Comparison of ENCODE assay signal across 22 cellular contexts in genomic region chr4:145827885-145828284, GRCh38.
A peak's percentile ranks its signal among the peaks of the same experiment; 100 is the strongest.
DNase-seq lines count a peak whose midpoint lies in the region; ATAC-seq and TF ChIP-seq lines count a peak whose summit lies in the region.
"Had no signal": no experiment of that assay in that cellular context is flagged by ENCODE, and none has a peak within 500 bp of the region (broad histone marks: within the 10 kb centered on the region; RNA-seq: fewer than 3 reads in every experiment).

No MANE protein-coding gene starts in this region.

- H3K4me1 ChIP-seq in right atrium auricular region (no peaks in the 10 kb centered on the region), endodermal cell (ENCODE audit: control insufficient read depth, insufficient read depth, low read length) (no peaks in the 10 kb centered on the region)

- intact Hi-C loops in left cardiac atrium (cut with DNase I) = no loop called here

- no peak overlapping the region for H3K9ac ChIP-seq in endodermal cell (ENCODE audit: extremely low read depth, low read length, poor library complexity, severe bottlenecking)
- H3K9ac ChIP-seq: GM23248 had no signal

- H3K36me3 Mint-ChIP-seq in activated CD4-positive, alpha-beta memory T cell treated with anti-CD3 and anti-CD28 coated beads, Interleukin-2, amount 10 ng/mL, durations not matched to agents 7 days and 5 days (ENCODE audit: low read depth) = peaks cover 17% of the 10 kb centered on the region
- H3K36me3 Mint-ChIP-seq in glutamatergic neuron (ENCODE audit: unreplicated experiment) (peaks cover 29% of the 10 kb centered on the region), endodermal cell (ENCODE audit: low read depth) (peaks cover 40% of the 10 kb centered on the region)

- H3K36me3 ChIP-seq in right atrium auricular region = no peaks in the 10 kb centered on the region
- H3K36me3 ChIP-seq in endodermal cell (ENCODE audit: control insufficient read depth, insufficient read depth, low read length) = peaks cover 55% of the 10 kb centered on the region

- no peak for TF ChIP-seq CTCF in right atrium auricular region (IDR thresholded peaks at IDR 0.05)
- no peak for TF ChIP-seq CTCF in glutamatergic neuron (IDR thresholded peaks at IDR 0.05; ENCODE audit: partially characterized antibody, unreplicated experiment)
- TF ChIP-seq CTCF in endodermal cell (conservative IDR thresholded peaks at IDR 0.05) = no peak

- H3K4me3 ChIP-seq in right atrium auricular region (no peak overlapping the region), endodermal cell (ENCODE audit: low read length) (no peak overlapping the region)
- H3K4me3 ChIP-seq: GM23248, left ventricle myocardium inferior, PC-9, spleen had no signal

- CTCF ChIA-PET in activated CD4-positive, alpha-beta memory T cell treated with anti-CD3 and anti-CD28 coated beads, Interleukin-2, amount 10 ng/mL, durations not matched to agents 7 days and 5 days (lab: Charles Lee) = no interaction called here

- POLR2A ChIA-PET in activated CD4-positive, alpha-beta memory T cell treated with anti-CD3 and anti-CD28 coated beads, Interleukin-2, amount 10 ng/mL, durations not matched to agents 7 days and 5 days (lab: Charles Lee) = no interaction called here

- no peak overlapping the region for H3K4me3 Mint-ChIP-seq in activated CD4-positive, alpha-beta memory T cell treated with anti-CD3 and anti-CD28 coated beads, Interleukin-2, amount 10 ng/mL, durations not matched to agents 7 days and 5 days
- H3K4me3 Mint-ChIP-seq in glutamatergic neuron (ENCODE audit: unreplicated experiment) (no peak overlapping the region), endodermal cell (no peak overlapping the region)

- H3K27me3 Mint-ChIP-seq in activated CD4-positive, alpha-beta memory T cell treated with anti-CD3 and anti-CD28 coated beads, Interleukin-2, amount 10 ng/mL, durations not matched to agents 7 days and 5 days = no peaks in the 10 kb centered on the region
- H3K27me3 Mint-ChIP-seq in glutamatergic neuron (ENCODE audit: unreplicated experiment) = peaks cover 6% of the 10 kb centered on the region
- H3K27me3 Mint-ChIP-seq in endodermal cell (ENCODE audit: insufficient read depth) = no peaks in the 10 kb centered on the region
- H3K27me3 Mint-ChIP-seq: naive thymus-derived CD4-positive, alpha-beta T cell had no signal

- peak overlapping the region; percentile 62 for H3K27ac Mint-ChIP-seq in activated CD4-positive, alpha-beta memory T cell treated with anti-CD3 and anti-CD28 coated beads, Interleukin-2, amount 10 ng/mL, durations not matched to agents 7 days and 5 days
- peak overlapping the region; percentile 57 for H3K27ac Mint-ChIP-seq in glutamatergic neuron (ENCODE audit: unreplicated experiment)
- no peak overlapping the region for H3K27ac Mint-ChIP-seq in endodermal cell

- WGBS in endodermal cell (ENCODE audit: insufficient coverage in 1 of 2, insufficient read length in 1 of 2), 2 experiments = 85 to 87% methylated on average over 9 to 11 of the region's 11 CpGs

- peaks cover 42% of the 10 kb centered on the region for H3K4me1 Mint-ChIP-seq in activated CD4-positive, alpha-beta memory T cell treated with anti-CD3 and anti-CD28 coated beads, Interleukin-2, amount 10 ng/mL, durations not matched to agents 7 days and 5 days
- H3K4me1 Mint-ChIP-seq in glutamatergic neuron (ENCODE audit: low read depth, unreplicated experiment) = peaks cover 35% of the 10 kb centered on the region
- H3K4me1 Mint-ChIP-seq in endodermal cell = peaks cover 24% of the 10 kb centered on the region

- DNase-seq in left cardiac atrium (no peak), right atrium auricular region (ENCODE audit: low spot score) (no peak), glutamatergic neuron (no peak), endodermal cell (no peak), SW 1271 (lab: John Stamatoyannopoulos, UW) (no peak)
- peak; percentile 29 for DNase-seq in activated CD4-positive, alpha-beta memory T cell treated with anti-CD3 and anti-CD28 coated beads, Interleukin-2, amount 10 ng/mL, durations not matched to agents 7 days and 5 days
- DNase-seq: activated CD4-positive, alpha-beta T cell treated with anti-CD3 and anti-CD28 coated beads for 1 hour; activated effector memory CD4-positive, alpha-beta T cell treated with Interleukin-2 at 50 U/mL for 16 hours; effector CD8-positive, alpha-beta T cell; foreskin fibroblast; GM23248; left ventricle myocardium inferior; naive thymus-derived CD4-positive, alpha-beta T cell; NCI-H1417; NCI-H2081; NCI-H524; PC-9; SHP77; spleen; stimulated activated CD4-positive, alpha-beta T cell treated with anti-CD3 and anti-CD28 coated beads, Interleukin-4, amount 100 ng/mL, for 1 hour; stimulated activated naive CD4-positive, alpha-beta T cell treated with Interleukin-2 at 50 U/mL for 16 hours had no signal

- H3K27ac ChIP-seq in right atrium auricular region (no peak overlapping the region), endodermal cell (ENCODE audit: low read depth, low read length) (no peak overlapping the region)
- H3K27ac ChIP-seq: GM23248, left ventricle myocardium inferior, PC-9, spleen had no signal

- peak; percentile 36 to 41 for ATAC-seq in left cardiac atrium
- no peak for ATAC-seq in HG03439 (IDR thresholded peaks at IDR 0.05; ENCODE audit: unreplicated experiment)
- ATAC-seq: naive thymus-derived CD4-positive, alpha-beta T cell had no signal

- H3K9me3 Mint-ChIP-seq in activated CD4-positive, alpha-beta memory T cell treated with anti-CD3 and anti-CD28 coated beads, Interleukin-2, amount 10 ng/mL, durations not matched to agents 7 days and 5 days = no peaks in the 10 kb centered on the region
- H3K9me3 Mint-ChIP-seq in glutamatergic neuron (ENCODE audit: unreplicated experiment) = peaks cover 6% of the 10 kb centered on the region
- peaks cover 10% of the 10 kb centered on the region for H3K9me3 Mint-ChIP-seq in endodermal cell

- H3K27me3 ChIP-seq in right atrium auricular region = no peaks in the 10 kb centered on the region
- no peaks in the 10 kb centered on the region for H3K27me3 ChIP-seq in endodermal cell (ENCODE audit: control insufficient read depth, insufficient read depth, low read length, poor library complexity, severe bottlenecking)
- H3K27me3 ChIP-seq: spleen had no signal

- H3K9me3 ChIP-seq in right atrium auricular region (no peaks in the 10 kb centered on the region), endodermal cell (ENCODE audit: control insufficient read depth, low read length) (no peaks in the 10 kb centered on the region)
- H3K9me3 ChIP-seq: left ventricle myocardium inferior, spleen had no signal
